Comparison of ENCODE assay signal across 16 cellular contexts in genomic region chr3:119494597-119494996, GRCh38. TPM values are rescaled to one million over a fixed set of nuclear protein-coding genes. Genes with fewer than 3 reads are reported as not detected.
A peak's percentile ranks its signal among the peaks of the same experiment; 100 is the strongest.
DNase-seq lines count a peak whose midpoint lies in the region; ATAC-seq, FAIRE-seq and TF ChIP-seq lines count a peak whose summit lies in the region.
"Had no signal": no experiment of that assay in that cellular context is flagged by ENCODE, and none has a peak within 500 bp of the region (broad histone marks: within the 10 kb centered on the region; RNA-seq: fewer than 3 reads in every experiment).

No MANE protein-coding gene starts in this region.

- H3K4me1 ChIP-seq in OCI-LY1 (ENCODE audit: insufficient read depth, low read length, severe bottlenecking): peaks cover 15% of the 10 kb centered on the region

- no peak for TF ChIP-seq POLR2A in GM18505 (IDR thresholded peaks at IDR 0.05; ENCODE audit: borderline replicate concordance, extremely low read depth, insufficient read depth, insufficient read length)

- H2AFZ ChIP-seq in OCI-LY1 (ENCODE audit: low read length): no peak overlapping the region

- no peaks in the 10 kb centered on the region for H3K9me2 ChIP-seq in OCI-LY1 (ENCODE audit: low read depth, low read length)

- FAIRE-seq in urothelium cell line (lab: Jason Lieb, UNC): no peak

- peak; percentile 12 for TF ChIP-seq CTCF in activated CD8-positive, alpha-beta T cell treated with anti-CD3 and anti-CD28 coated beads for 36 hours (IDR thresholded peaks at IDR 0.05)
- TF ChIP-seq CTCF in OCI-LY1 (IDR thresholded peaks at IDR 0.05; ENCODE audit: low read length) (peak; percentile 27; the same call in 1 of the 2 replicates), fibroblast of mammary gland (conservative IDR thresholded peaks at IDR 0.05; ENCODE audit: control insufficient read depth, insufficient read depth, low read depth, low read length) (peak; percentile 4)

- H3K4me1 Mint-ChIP-seq in activated CD8-positive, alpha-beta T cell treated with anti-CD3 and anti-CD28 coated beads for 36 hours (ENCODE audit: low read depth): peaks cover 28% of the 10 kb centered on the region
- peaks cover 13% of the 10 kb centered on the region for H3K4me1 Mint-ChIP-seq in activated CD8-positive, alpha-beta T cell treated with anti-CD3 and anti-CD28 coated beads, Interleukin-2, amount 10 ng/mL, durations not matched to agents 7 days and 5 days (ENCODE audit: low read depth)

- H3K27ac ChIP-seq in OCI-LY1 (ENCODE audit: low read depth, low read length, poor library complexity, severe bottlenecking): no peak overlapping the region
- H3K27ac ChIP-seq: uterus had no signal

- no peaks in the 10 kb centered on the region for H3K9me3 ChIP-seq in OCI-LY1 (ENCODE audit: low read length)
- H3K9me3 ChIP-seq: uterus had no signal

- intact Hi-C loops in activated CD8-positive, alpha-beta T cell treated with anti-CD3 and anti-CD28 coated beads for 36 hours (cut with micrococcal nuclease): no loop called here

- no peak for DNase-seq in activated CD8-positive, alpha-beta T cell treated with anti-CD3 and anti-CD28 coated beads for 36 hours
- no peak for DNase-seq in activated CD8-positive, alpha-beta T cell treated with anti-CD3 and anti-CD28 coated beads, Interleukin-2, amount 10 ng/mL, durations not matched to agents 7 days and 5 days
- no peak for DNase-seq in fibroblast of mammary gland (ENCODE audit: low read depth)
- DNase-seq in urothelium cell line (ENCODE audit: low spot score): peak; percentile 6
- DNase-seq in NK-92 (lab: John Stamatoyannopoulos, UW; ENCODE audit: unreplicated experiment): no peak
- DNase-seq: activated naive CD8-positive, alpha-beta T cell treated with anti-CD3 and anti-CD28 coated beads, Interleukin-2, amount 50 U/mL, for 24 hours; GDM1; midbrain; NCI-H1436; uterus had no signal

- no peak overlapping the region for H3K9ac ChIP-seq in OCI-LY1 (ENCODE audit: low read length)

- H3F3A ChIP-seq in OCI-LY1 (ENCODE audit: insufficient read depth, low read length): no peaks in the 10 kb centered on the region

- no peaks in the 10 kb centered on the region for H3K27me3 Mint-ChIP-seq in activated CD8-positive, alpha-beta T cell treated with anti-CD3 and anti-CD28 coated beads for 36 hours
- no peaks in the 10 kb centered on the region for H3K27me3 Mint-ChIP-seq in activated CD8-positive, alpha-beta T cell treated with anti-CD3 and anti-CD28 coated beads, Interleukin-2, amount 10 ng/mL, durations not matched to agents 7 days and 5 days (ENCODE audit: low read depth)
- H3K27me3 Mint-ChIP-seq: activated naive CD8-positive, alpha-beta T cell treated with anti-CD3 and anti-CD28 coated beads, Interleukin-2, amount 50 U/mL, for 24 hours; stimulated activated naive CD8-positive, alpha-beta T cell treated with anti-CD3 and anti-CD28 coated beads, Interleukin-15, Interleukin-2, amounts not matched to agents 100 ng/mL and 50 ng/mL, for 24 hours had no signal

- H3K27ac Mint-ChIP-seq in activated CD8-positive, alpha-beta T cell treated with anti-CD3 and anti-CD28 coated beads for 36 hours: no peak overlapping the region
- H3K27ac Mint-ChIP-seq in activated CD8-positive, alpha-beta T cell treated with anti-CD3 and anti-CD28 coated beads, Interleukin-2, amount 10 ng/mL, durations not matched to agents 7 days and 5 days: no peak overlapping the region
- H3K27ac Mint-ChIP-seq: T-helper 1 cell treated with Interleukin-12 subunit alpha and Interleukin-12 subunit beta and Interleukin-4 antibody, amounts not matched to agents 30 μg/mL and 1 μg/mL, for 36 hours had no signal

- no peaks in the 10 kb centered on the region for H3K27me3 ChIP-seq in OCI-LY1 (ENCODE audit: insufficient read depth, low read length)
- H3K27me3 ChIP-seq: uterus had no signal

- H3K36me3 ChIP-seq in OCI-LY1 (ENCODE audit: insufficient read depth, low read length): peaks cover 23% of the 10 kb centered on the region
- H3K36me3 ChIP-seq: uterus had no signal

- H3K9me3 Mint-ChIP-seq in activated CD8-positive, alpha-beta T cell treated with anti-CD3 and anti-CD28 coated beads for 36 hours: no peaks in the 10 kb centered on the region
- H3K9me3 Mint-ChIP-seq in activated CD8-positive, alpha-beta T cell treated with anti-CD3 and anti-CD28 coated beads, Interleukin-2, amount 10 ng/mL, durations not matched to agents 7 days and 5 days (ENCODE audit: insufficient read depth): no peaks in the 10 kb centered on the region
- H3K9me3 Mint-ChIP-seq: activated naive CD8-positive, alpha-beta T cell treated with anti-CD3 and anti-CD28 coated beads, Interleukin-2, amount 50 U/mL, for 24 hours; stimulated activated naive CD8-positive, alpha-beta T cell treated with anti-CD3 and anti-CD28 coated beads, Interleukin-15, Interleukin-2, amounts not matched to agents 100 ng/mL and 50 ng/mL, for 24 hours; T-helper 1 cell treated with Interleukin-12 subunit alpha and Interleukin-12 subunit beta and Interleukin-4 antibody, amounts not matched to agents 30 μg/mL and 1 μg/mL, for 36 hours had no signal

- CTCF ChIA-PET in activated CD8-positive, alpha-beta T cell treated with anti-CD3 and anti-CD28 coated beads for 36 hours (lab: Charles Lee): interaction anchor here (1.0 kb wide), 1 partner anchor 34 kb away, joined by 4 read pairs; no protein-coding TSS in a partner anchor
- CTCF ChIA-PET in activated CD8-positive, alpha-beta T cell treated with anti-CD3 and anti-CD28 coated beads, Interleukin-2, amount 10 ng/mL, durations not matched to agents 7 days and 5 days (lab: Charles Lee): interaction anchor here (1.0 to 1.2 kb wide), 3 partner anchors 9 to 199 kb away, joined by 3 to 4 read pairs (median 3); partner anchors contain the start of gene POGLUT1

- no peak for ATAC-seq in activated CD8-positive, alpha-beta T cell treated with anti-CD3 and anti-CD28 coated beads for 36 hours
- ATAC-seq in activated CD8-positive, alpha-beta T cell treated with anti-CD3 and anti-CD28 coated beads, Interleukin-2, amount 10 ng/mL, durations not matched to agents 7 days and 5 days: no peak
- no peak for ATAC-seq in HG03432 (IDR thresholded peaks at IDR 0.05; ENCODE audit: unreplicated experiment)
- no peak for ATAC-seq in GM18505 (IDR thresholded peaks at IDR 0.05; ENCODE audit: unreplicated experiment)
- ATAC-seq: activated naive CD8-positive, alpha-beta T cell treated with anti-CD3 and anti-CD28 coated beads, Interleukin-2, amount 50 U/mL, for 24 hours; Right ventricle myocardium inferior had no signal

- H3K36me3 Mint-ChIP-seq in activated CD8-positive, alpha-beta T cell treated with anti-CD3 and anti-CD28 coated beads for 36 hours (ENCODE audit: low read depth): peaks cover 20% of the 10 kb centered on the region
- peaks cover 36% of the 10 kb centered on the region for H3K36me3 Mint-ChIP-seq in activated CD8-positive, alpha-beta T cell treated with anti-CD3 and anti-CD28 coated beads, Interleukin-2, amount 10 ng/mL, durations not matched to agents 7 days and 5 days (ENCODE audit: low read depth)

- POLR2A ChIA-PET in activated CD8-positive, alpha-beta T cell treated with anti-CD3 and anti-CD28 coated beads for 36 hours (lab: Charles Lee): interaction anchor here (0.7 kb wide), 1 partner anchor 30 kb away, joined by 3 read pairs; no protein-coding TSS in a partner anchor
- POLR2A ChIA-PET in activated CD8-positive, alpha-beta T cell treated with anti-CD3 and anti-CD28 coated beads, Interleukin-2, amount 10 ng/mL, durations not matched to agents 7 days and 5 days (lab: Charles Lee): interaction anchor here (1.3 kb wide), 1 partner anchor 67 kb away, joined by 3 read pairs; no protein-coding TSS in a partner anchor

- H3K4me3 ChIP-seq in OCI-LY1 (ENCODE audit: low read depth, low read length, poor library complexity, severe bottlenecking) (no peak overlapping the region), fibroblast of mammary gland (ENCODE audit: control insufficient read depth, low read depth, low read length) (no peak overlapping the region)
- H3K4me3 ChIP-seq: uterus had no signal

- no peaks in the 10 kb centered on the region for H4K20me1 ChIP-seq in OCI-LY1 (ENCODE audit: insufficient read depth, low read length)

- H3K79me2 ChIP-seq in OCI-LY1 (ENCODE audit: insufficient read depth, low read length): peaks cover 10% of the 10 kb centered on the region

- no peak overlapping the region for H3K4me2 ChIP-seq in OCI-LY1 (ENCODE audit: low read length)

- H3K4me3 Mint-ChIP-seq in activated CD8-positive, alpha-beta T cell treated with anti-CD3 and anti-CD28 coated beads for 36 hours: no peak overlapping the region
- H3K4me3 Mint-ChIP-seq in activated CD8-positive, alpha-beta T cell treated with anti-CD3 and anti-CD28 coated beads, Interleukin-2, amount 10 ng/mL, durations not matched to agents 7 days and 5 days: no peak overlapping the region
- H3K4me3 Mint-ChIP-seq: activated naive CD8-positive, alpha-beta T cell treated with anti-CD3 and anti-CD28 coated beads, Interleukin-2, amount 50 U/mL, for 24 hours; stimulated activated naive CD8-positive, alpha-beta T cell treated with anti-CD3 and anti-CD28 coated beads, Interleukin-15, Interleukin-2, amounts not matched to agents 100 ng/mL and 50 ng/mL, for 24 hours; T-helper 1 cell treated with Interleukin-12 subunit alpha and Interleukin-12 subunit beta and Interleukin-4 antibody, amounts not matched to agents 30 μg/mL and 1 μg/mL, for 36 hours had no signal

RNA-seq across cellular contexts. Expression of gene TIMMDC1, which starts 3.8 kb away (rescaled TPM):
- 100 to 1,000 TPM; 105 TPM for total RNA-seq in activated CD8-positive, alpha-beta T cell treated with anti-CD3 and anti-CD28 coated beads for 36 hours
- total RNA-seq in activated CD8-positive, alpha-beta T cell treated with anti-CD3 and anti-CD28 coated beads, Interleukin-2, amount 10 ng/mL, durations not matched to agents 7 days and 5 days: 10 to 100 TPM; 78.1 to 79.8 TPM

RNA-seq across cellular contexts. Expression of gene POGLUT1, which starts 25.8 kb away (rescaled TPM):
- total RNA-seq in activated CD8-positive, alpha-beta T cell treated with anti-CD3 and anti-CD28 coated beads for 36 hours: 10 to 100 TPM; 16.0 to 16.8 TPM
- 10 to 100 TPM; 31.6 to 36.0 TPM for total RNA-seq in activated CD8-positive, alpha-beta T cell treated with anti-CD3 and anti-CD28 coated beads, Interleukin-2, amount 10 ng/mL, durations not matched to agents 7 days and 5 days

RNA-seq across cellular contexts. Expression of gene TMEM39A, which starts 31.2 kb away (rescaled TPM):
- total RNA-seq in activated CD8-positive, alpha-beta T cell treated with anti-CD3 and anti-CD28 coated beads for 36 hours: 10 to 100 TPM; 26.0 to 30.7 TPM
- total RNA-seq in activated CD8-positive, alpha-beta T cell treated with anti-CD3 and anti-CD28 coated beads, Interleukin-2, amount 10 ng/mL, durations not matched to agents 7 days and 5 days: 10 to 100 TPM; 30.5 to 31.2 TPM
